In genomic region chr9:18331808-18332209, GRCh38 we compare ENCODE assay signal across 15 cellular contexts.
DNase-seq lines count a peak whose midpoint lies in the region; ATAC-seq and TF ChIP-seq lines count a peak whose summit lies in the region.
"Had no signal": no experiment of that assay in that cellular context is flagged by ENCODE, and none has a peak within 500 bp of the region (broad histone marks: within the 10 kb centered on the region; RNA-seq: fewer than 3 reads in every experiment).

No MANE protein-coding gene starts in this region.

- no peak for TF ChIP-seq CTCF in testis (IDR thresholded peaks at IDR 0.05)

- peaks cover 0 to 10% (median 4%) of the 10 kb centered on the region in 5 donors for H3K27me3 Mint-ChIP-seq in naive thymus-derived CD4-positive, alpha-beta T cell
- no peaks in the 10 kb centered on the region for H3K27me3 Mint-ChIP-seq in activated T-cell treated with anti-CD3 and anti-CD28 coated beads, Interleukin-2, amount 50 U/mL, for 24 hours
- H3K27me3 Mint-ChIP-seq: activated B cell treated with CpG ODN at 0.5 μM for 24 hours; activated CD8-positive, alpha-beta memory T cell treated with anti-CD3 and anti-CD28 coated beads, Interleukin-2, amount 10 ng/mL, durations not matched to agents 7 days and 5 days; progenitor cell of endocrine pancreas had no signal

- H3K4me1 ChIP-seq in testis = peaks cover 25% of the 10 kb centered on the region
- no peaks in the 10 kb centered on the region for H3K4me1 ChIP-seq in naive thymus-derived CD4-positive, alpha-beta T cell (ENCODE audit: control insufficient read depth in 2 of 2, insufficient read depth in 2 of 2, low read length in 2 of 2)
- H3K4me1 ChIP-seq: BLaER1 had no signal

- no peaks in the 10 kb centered on the region for H3K4me1 Mint-ChIP-seq in naive thymus-derived CD4-positive, alpha-beta T cell
- no peaks in the 10 kb centered on the region for H3K4me1 Mint-ChIP-seq in activated T-cell treated with anti-CD3 and anti-CD28 coated beads, Interleukin-2, amount 50 U/mL, for 24 hours (ENCODE audit: low read depth)
- H3K4me1 Mint-ChIP-seq: activated B cell treated with CpG ODN at 0.5 μM for 24 hours; activated CD8-positive, alpha-beta memory T cell treated with anti-CD3 and anti-CD28 coated beads, Interleukin-2, amount 10 ng/mL, durations not matched to agents 7 days and 5 days had no signal

- DNase-seq in M059J (ENCODE audit: low read depth) (peak; percentile 28), NCI-H2171 (lab: John Stamatoyannopoulos, UW) (peak; percentile 32), dermis blood vessel endothelial cell (peak; percentile 92), pulmonary artery endothelial cell (ENCODE audit: low read depth, low spot score) (peak; percentile 88), testis (no peak)
- DNase-seq in naive thymus-derived CD4-positive, alpha-beta T cell = no peak
- DNase-seq in activated T-cell treated with anti-CD3 and anti-CD28 coated beads, Interleukin-2, amount 50 U/mL, for 24 hours = no peak
- DNase-seq: activated B cell treated with CpG ODN at 0.5 μM for 24 hours; activated CD8-positive, alpha-beta memory T cell treated with anti-CD3 and anti-CD28 coated beads, Interleukin-2, amount 10 ng/mL, durations not matched to agents 7 days and 5 days; glutamatergic neuron; kidney; NCI-H446 treated with DMSO at 0.1 percent for 48 hours had no signal

- POLR2A ChIA-PET in naive thymus-derived CD4-positive, alpha-beta T cell (lab: Charles Lee) = no interaction called here

- H3K4me3 Mint-ChIP-seq in naive thymus-derived CD4-positive, alpha-beta T cell = no peak overlapping the region
- H3K4me3 Mint-ChIP-seq in activated T-cell treated with anti-CD3 and anti-CD28 coated beads, Interleukin-2, amount 50 U/mL, for 24 hours = no peak overlapping the region
- H3K4me3 Mint-ChIP-seq: activated B cell treated with CpG ODN at 0.5 μM for 24 hours; activated CD8-positive, alpha-beta memory T cell treated with anti-CD3 and anti-CD28 coated beads, Interleukin-2, amount 10 ng/mL, durations not matched to agents 7 days and 5 days had no signal

- H3K9me3 ChIP-seq in testis = no peaks in the 10 kb centered on the region
- H3K9me3 ChIP-seq in naive thymus-derived CD4-positive, alpha-beta T cell (ENCODE audit: control insufficient read depth in 2 of 3, low read length in 3 of 3) = no peaks in the 10 kb centered on the region
- H3K9me3 ChIP-seq: BLaER1, thoracic aorta had no signal

- no peaks in the 10 kb centered on the region for H3K36me3 Mint-ChIP-seq in naive thymus-derived CD4-positive, alpha-beta T cell
- no peaks in the 10 kb centered on the region for H3K36me3 Mint-ChIP-seq in activated T-cell treated with anti-CD3 and anti-CD28 coated beads, Interleukin-2, amount 50 U/mL, for 24 hours (ENCODE audit: low read depth)
- H3K36me3 Mint-ChIP-seq: activated CD8-positive, alpha-beta memory T cell treated with anti-CD3 and anti-CD28 coated beads, Interleukin-2, amount 10 ng/mL, durations not matched to agents 7 days and 5 days had no signal

- peaks cover 0 to 6% (median 0%) of the 10 kb centered on the region in 11 donors for H3K9me3 Mint-ChIP-seq in naive thymus-derived CD4-positive, alpha-beta T cell
- no peaks in the 10 kb centered on the region for H3K9me3 Mint-ChIP-seq in activated T-cell treated with anti-CD3 and anti-CD28 coated beads, Interleukin-2, amount 50 U/mL, for 24 hours
- H3K9me3 Mint-ChIP-seq: activated B cell treated with CpG ODN at 0.5 μM for 24 hours had no signal

- ATAC-seq in naive thymus-derived CD4-positive, alpha-beta T cell = no peak
- ATAC-seq: activated CD8-positive, alpha-beta memory T cell treated with anti-CD3 and anti-CD28 coated beads, Interleukin-2, amount 10 ng/mL, durations not matched to agents 7 days and 5 days had no signal

- CTCF ChIA-PET in naive thymus-derived CD4-positive, alpha-beta T cell (lab: Charles Lee) = no interaction called here

- no peaks in the 10 kb centered on the region for H3K27me3 ChIP-seq in testis
- no peaks in the 10 kb centered on the region for H3K27me3 ChIP-seq in naive thymus-derived CD4-positive, alpha-beta T cell (ENCODE audit: control insufficient read depth in 2 of 2, insufficient read depth in 2 of 2, low read length in 2 of 2)
- H3K27me3 ChIP-seq: BLaER1 had no signal

- no peak overlapping the region for H3K4me3 ChIP-seq in testis
- H3K4me3 ChIP-seq in naive thymus-derived CD4-positive, alpha-beta T cell (ENCODE audit: low read length) = no peak overlapping the region
- H3K4me3 ChIP-seq: BLaER1, thoracic aorta had no signal

- intact Hi-C loops in testis (cut with DNase I; ENCODE audit: low total_unique reads) = no loop called here
- intact Hi-C loops in naive thymus-derived CD4-positive, alpha-beta T cell (cut with micrococcal nuclease) = no loop called here

- no peaks in the 10 kb centered on the region for H3K36me3 ChIP-seq in testis (ENCODE audit: low read depth, missing control alignments)
- no peaks in the 10 kb centered on the region for H3K36me3 ChIP-seq in naive thymus-derived CD4-positive, alpha-beta T cell (ENCODE audit: control insufficient read depth in 2 of 3, insufficient read depth in 3 of 3, low read length in 3 of 3)
- H3K36me3 ChIP-seq: BLaER1, thoracic aorta had no signal

- TF ChIP-seq POLR2A in testis (IDR thresholded peaks at IDR 0.05) = no peak

- H3K27ac Mint-ChIP-seq in naive thymus-derived CD4-positive, alpha-beta T cell = no peak overlapping the region
- no peak overlapping the region for H3K27ac Mint-ChIP-seq in activated T-cell treated with anti-CD3 and anti-CD28 coated beads, Interleukin-2, amount 50 U/mL, for 24 hours
- H3K27ac Mint-ChIP-seq: activated B cell treated with CpG ODN at 0.5 μM for 24 hours; activated CD8-positive, alpha-beta memory T cell treated with anti-CD3 and anti-CD28 coated beads, Interleukin-2, amount 10 ng/mL, durations not matched to agents 7 days and 5 days; progenitor cell of endocrine pancreas had no signal

- WGBS in testis, 2 donors = 18 to 28% methylated on average over 1 of the region's 1 CpG

- H3K27ac ChIP-seq in testis = no peak overlapping the region
- H3K27ac ChIP-seq in naive thymus-derived CD4-positive, alpha-beta T cell (ENCODE audit: low read depth, low read length) = no peak overlapping the region
- H3K27ac ChIP-seq: BLaER1, thoracic aorta had no signal

Comparison
In these comparisons a context has a peak if more than half of its experiments do, and no peak if none do; other contexts are left out.
1. DNase-seq: peak in M059J (single experiment), NCI-H2171 (single experiment), dermis blood vessel endothelial cell (single experiment) and pulmonary artery endothelial cell (single experiment); none in testis (single experiment), naive thymus-derived CD4-positive, alpha-beta T cell (0 of 9) and activated T-cell treated with anti-CD3 and anti-CD28 coated beads, Interleukin-2, amount 50 U/mL, for 24 hours (single experiment).